34 cellular contexts compared by ENCODE assay signal in the genomic region with DNA sequence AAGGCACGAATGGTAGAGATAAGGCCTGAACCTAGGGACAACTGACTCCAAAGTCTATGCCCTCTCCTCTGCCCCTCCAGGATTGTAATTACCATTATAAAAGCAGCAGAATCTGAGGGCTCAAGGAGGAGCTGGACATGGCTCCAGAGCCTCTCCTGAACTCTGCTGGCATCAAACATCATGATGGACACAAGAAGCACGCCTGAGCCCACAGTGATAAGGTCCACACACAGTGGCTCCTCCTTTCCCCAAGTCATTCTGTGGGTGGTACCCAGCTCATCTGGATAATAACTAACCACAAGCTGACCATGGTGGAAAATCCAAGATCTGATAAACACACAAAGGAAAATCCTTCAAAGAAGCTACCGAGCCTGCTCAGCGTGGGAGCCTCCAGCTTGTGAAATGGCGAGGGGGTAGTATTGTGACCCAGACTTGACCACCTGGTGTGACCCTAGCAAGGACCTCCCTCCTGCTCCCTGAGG.
"Had no signal": no experiment of that assay in that cellular context is flagged by ENCODE, and none has a peak within 500 bp of the region (broad histone marks: within the 10 kb centered on the region; RNA-seq: fewer than 3 reads in every experiment).

No MANE protein-coding gene starts in this region.

- H3K4me3 Mint-ChIP-seq: activated CD4-positive, alpha-beta memory T cell treated with anti-CD3 and anti-CD28 coated beads for 36 hours; activated CD4-positive, alpha-beta T cell treated with anti-CD3 and anti-CD28 coated beads for 36 hours; activated CD4-positive, alpha-beta T cell treated with anti-CD3 and anti-CD28 coated beads, Interleukin-2, amount 10 ng/mL, durations not matched to agents 24 days and 14 days; activated CD8-positive, alpha-beta memory T cell treated with anti-CD3 and anti-CD28 coated beads, Interleukin-2, amount 10 ng/mL, durations not matched to agents 7 days and 5 days; activated CD8-positive, alpha-beta T cell treated with anti-CD3 and anti-CD28 coated beads, Interleukin-2, amount 10 ng/mL, durations not matched to agents 7 days and 5 days; activated naive CD4-positive, alpha-beta T cell treated with anti-CD3 and anti-CD28 coated beads for 36 hours; activated naive CD4-positive, alpha-beta T cell treated with anti-CD3 and anti-CD28 coated beads, Interleukin-2, amount 50 U/mL, for 24 hours; activated naive CD8-positive, alpha-beta T cell treated with anti-CD3 and anti-CD28 coated beads for 36 hours; activated naive CD8-positive, alpha-beta T cell treated with anti-CD3 and anti-CD28 coated beads, Interleukin-2, amount 50 U/mL, for 24 hours; activated T-helper 1 cell treated with anti-CD3 and anti-CD28 coated beads, Interleukin-12 subunit alpha, Interleukin-12 subunit beta, Interleukin-2, Interleukin-4 antibody, amounts not matched to agents 30 ng/mL and 10 ng/mL and 1 ng/mL, durations not matched to agents 14 hours and 24 hours and 36 hours; brain; central memory CD8-positive, alpha-beta T cell; dendritic cell treated with granulocyte-macrophage colony-stimulating factor and Interleukin-4, amounts not matched to agents 40 ng/mL and 50 ng/mL, for 4 days; T-helper 17 cell had no signal

- DNase-seq: activated CD4-positive, alpha-beta memory T cell treated with anti-CD3 and anti-CD28 coated beads for 36 hours; activated CD4-positive, alpha-beta T cell treated with anti-CD3 and anti-CD28 coated beads for 36 hours; activated CD4-positive, alpha-beta T cell treated with anti-CD3 and anti-CD28 coated beads, Interleukin-2, amount 10 ng/mL, durations not matched to agents 24 days and 14 days; activated CD4-positive, CD25-positive, alpha-beta regulatory T cell; activated CD4-positive, CD25-positive, alpha-beta regulatory T cell treated with anti-CD3 and anti-CD28 coated beads, Interleukin-2, amount 50 U/mL, for 72 hours; activated CD8-positive, alpha-beta memory T cell treated with anti-CD3 and anti-CD28 coated beads, Interleukin-2, amount 10 ng/mL, durations not matched to agents 7 days and 5 days; activated CD8-positive, alpha-beta memory T cell treated with anti-CD3 and anti-CD28 coated beads, Interleukin-2, amount 50 U/mL, for 4 hours; activated CD8-positive, alpha-beta T cell treated with anti-CD3 and anti-CD28 coated beads, Interleukin-2, amount 10 ng/mL, durations not matched to agents 7 days and 5 days; activated effector memory CD4-positive, alpha-beta T cell treated with anti-CD3 and anti-CD28 coated beads, Interleukin-2, amount 50 U/mL, for 16 hours; activated naive CD4-positive, alpha-beta T cell treated with anti-CD3 and anti-CD28 coated beads for 36 hours; activated naive CD8-positive, alpha-beta T cell treated with anti-CD3 and anti-CD28 coated beads for 36 hours; activated naive CD8-positive, alpha-beta T cell treated with anti-CD3 and anti-CD28 coated beads, Interleukin-2, amount 50 U/mL, for 24 hours; activated T-cell treated with anti-CD3 and anti-CD28 coated beads, Interleukin-2, amount 50 U/mL, for 1 hour; activated T-cell treated with anti-CD3 and anti-CD28 coated beads, Interleukin-2, amount 50 U/mL, for 48 hours; adrenal gland; dorsolateral prefrontal cortex; effector memory CD4-positive, alpha-beta T cell; erythroblast; foreskin keratinocyte; gastrocnemius medialis; glutamatergic neuron; heart left ventricle; T-helper 17 cell had no signal

- H3K4me3 ChIP-seq: adrenal gland, ascending aorta, breast epithelium, cardiac muscle cell, coronary artery, dorsolateral prefrontal cortex, esophagus muscularis mucosa, gastrocnemius medialis, heart left ventricle had no signal

- H3K36me3 Mint-ChIP-seq: activated CD4-positive, alpha-beta memory T cell treated with anti-CD3 and anti-CD28 coated beads for 36 hours; activated CD8-positive, alpha-beta memory T cell treated with anti-CD3 and anti-CD28 coated beads, Interleukin-2, amount 10 ng/mL, durations not matched to agents 7 days and 5 days; activated naive CD4-positive, alpha-beta T cell treated with anti-CD3 and anti-CD28 coated beads, Interleukin-2, amount 50 U/mL, for 24 hours; activated naive CD8-positive, alpha-beta T cell treated with anti-CD3 and anti-CD28 coated beads for 36 hours; brain had no signal

- H3K27ac ChIP-seq: adrenal gland, ascending aorta, breast epithelium, cardiac muscle cell, coronary artery, dorsolateral prefrontal cortex, esophagus muscularis mucosa, foreskin keratinocyte, gastrocnemius medialis, heart left ventricle had no signal

- H3K4me1 ChIP-seq: adrenal gland, breast epithelium, foreskin keratinocyte had no signal

- H3K9me3 ChIP-seq: adrenal gland, ascending aorta, breast epithelium, esophagus muscularis mucosa, gastrocnemius medialis, heart left ventricle had no signal

- H3K9me3 Mint-ChIP-seq: activated CD4-positive, alpha-beta memory T cell treated with anti-CD3 and anti-CD28 coated beads for 36 hours; activated CD4-positive, alpha-beta T cell treated with anti-CD3 and anti-CD28 coated beads, Interleukin-2, amount 10 ng/mL, durations not matched to agents 24 days and 14 days; activated naive CD4-positive, alpha-beta T cell treated with anti-CD3 and anti-CD28 coated beads for 36 hours; activated naive CD4-positive, alpha-beta T cell treated with anti-CD3 and anti-CD28 coated beads, Interleukin-2, amount 50 U/mL, for 24 hours; activated naive CD8-positive, alpha-beta T cell treated with anti-CD3 and anti-CD28 coated beads for 36 hours; activated naive CD8-positive, alpha-beta T cell treated with anti-CD3 and anti-CD28 coated beads, Interleukin-2, amount 50 U/mL, for 24 hours; activated T-helper 1 cell treated with anti-CD3 and anti-CD28 coated beads, Interleukin-12 subunit alpha, Interleukin-12 subunit beta, Interleukin-2, Interleukin-4 antibody, amounts not matched to agents 30 ng/mL and 10 ng/mL and 1 ng/mL, durations not matched to agents 14 hours and 24 hours and 36 hours; activated T-helper 2 cell treated with anti-CD3 and anti-CD28 coated beads, Interferon-gamma antibody, Interleukin-2, Interleukin-4, amounts not matched to agents 10 μg/mL and 5 μg/mL and 100 μg/mL, durations not matched to agents 14 hours and 24 hours and 36 hours; central memory CD8-positive, alpha-beta T cell; dendritic cell treated with granulocyte-macrophage colony-stimulating factor and Interleukin-4, amounts not matched to agents 40 ng/mL and 50 ng/mL, for 4 days had no signal

- H3K36me3 ChIP-seq: adrenal gland, ascending aorta, breast epithelium, cardiac muscle cell, esophagus muscularis mucosa, gastrocnemius medialis, heart left ventricle had no signal

- H3K4me1 Mint-ChIP-seq: activated CD4-positive, alpha-beta T cell treated with anti-CD3 and anti-CD28 coated beads for 36 hours; activated CD4-positive, alpha-beta T cell treated with anti-CD3 and anti-CD28 coated beads, Interleukin-2, amount 10 ng/mL, durations not matched to agents 24 days and 14 days; activated CD8-positive, alpha-beta memory T cell treated with anti-CD3 and anti-CD28 coated beads, Interleukin-2, amount 10 ng/mL, durations not matched to agents 7 days and 5 days; activated naive CD4-positive, alpha-beta T cell treated with anti-CD3 and anti-CD28 coated beads, Interleukin-2, amount 50 U/mL, for 24 hours; activated naive CD8-positive, alpha-beta T cell treated with anti-CD3 and anti-CD28 coated beads for 36 hours; activated naive CD8-positive, alpha-beta T cell treated with anti-CD3 and anti-CD28 coated beads, Interleukin-2, amount 50 U/mL, for 24 hours; brain; central memory CD8-positive, alpha-beta T cell had no signal

- H3K27ac Mint-ChIP-seq: activated CD4-positive, alpha-beta memory T cell treated with anti-CD3 and anti-CD28 coated beads for 36 hours; activated CD4-positive, alpha-beta T cell treated with anti-CD3 and anti-CD28 coated beads for 36 hours; activated CD4-positive, alpha-beta T cell treated with anti-CD3 and anti-CD28 coated beads, Interleukin-2, amount 10 ng/mL, durations not matched to agents 24 days and 14 days; activated CD8-positive, alpha-beta memory T cell treated with anti-CD3 and anti-CD28 coated beads, Interleukin-2, amount 10 ng/mL, durations not matched to agents 7 days and 5 days; activated CD8-positive, alpha-beta T cell treated with anti-CD3 and anti-CD28 coated beads, Interleukin-2, amount 10 ng/mL, durations not matched to agents 7 days and 5 days; activated naive CD4-positive, alpha-beta T cell treated with anti-CD3 and anti-CD28 coated beads for 36 hours; activated naive CD4-positive, alpha-beta T cell treated with anti-CD3 and anti-CD28 coated beads, Interleukin-2, amount 50 U/mL, for 24 hours; activated naive CD8-positive, alpha-beta T cell treated with anti-CD3 and anti-CD28 coated beads for 36 hours; activated naive CD8-positive, alpha-beta T cell treated with anti-CD3 and anti-CD28 coated beads, Interleukin-2, amount 50 U/mL, for 24 hours; activated T-helper 1 cell treated with anti-CD3 and anti-CD28 coated beads, Interleukin-12 subunit alpha, Interleukin-12 subunit beta, Interleukin-2, Interleukin-4 antibody, amounts not matched to agents 30 ng/mL and 10 ng/mL and 1 ng/mL, durations not matched to agents 14 hours and 24 hours and 36 hours; activated T-helper 2 cell treated with anti-CD3 and anti-CD28 coated beads, Interferon-gamma antibody, Interleukin-2, Interleukin-4, amounts not matched to agents 10 μg/mL and 5 μg/mL and 100 μg/mL, durations not matched to agents 14 hours and 24 hours and 36 hours; brain; dendritic cell treated with granulocyte-macrophage colony-stimulating factor and Interleukin-4, amounts not matched to agents 40 ng/mL and 50 ng/mL, for 4 days; T-helper 17 cell had no signal

- ATAC-seq: activated CD4-positive, alpha-beta T cell treated with anti-CD3 and anti-CD28 coated beads for 36 hours; activated CD8-positive, alpha-beta memory T cell treated with anti-CD3 and anti-CD28 coated beads, Interleukin-2, amount 10 ng/mL, durations not matched to agents 7 days and 5 days; activated CD8-positive, alpha-beta T cell treated with anti-CD3 and anti-CD28 coated beads, Interleukin-2, amount 10 ng/mL, durations not matched to agents 7 days and 5 days; activated naive CD8-positive, alpha-beta T cell treated with anti-CD3 and anti-CD28 coated beads, Interleukin-2, amount 50 U/mL, for 24 hours; foreskin keratinocyte; gastrocnemius medialis; heart left ventricle; T-helper 17 cell had no signal

- H3K27me3 ChIP-seq: adrenal gland, ascending aorta, breast epithelium, cardiac muscle cell, dorsolateral prefrontal cortex, esophagus muscularis mucosa, gastrocnemius medialis, heart left ventricle had no signal

- H3K27me3 Mint-ChIP-seq: activated CD4-positive, alpha-beta memory T cell treated with anti-CD3 and anti-CD28 coated beads for 36 hours; activated CD8-positive, alpha-beta memory T cell treated with anti-CD3 and anti-CD28 coated beads, Interleukin-2, amount 10 ng/mL, durations not matched to agents 7 days and 5 days; activated naive CD4-positive, alpha-beta T cell treated with anti-CD3 and anti-CD28 coated beads, Interleukin-2, amount 50 U/mL, for 24 hours; activated naive CD8-positive, alpha-beta T cell treated with anti-CD3 and anti-CD28 coated beads for 36 hours; activated naive CD8-positive, alpha-beta T cell treated with anti-CD3 and anti-CD28 coated beads, Interleukin-2, amount 50 U/mL, for 24 hours; brain; central memory CD8-positive, alpha-beta T cell; dendritic cell treated with granulocyte-macrophage colony-stimulating factor and Interleukin-4, amounts not matched to agents 40 ng/mL and 50 ng/mL, for 4 days; T-helper 17 cell had no signal
